In the genomic region with DNA sequence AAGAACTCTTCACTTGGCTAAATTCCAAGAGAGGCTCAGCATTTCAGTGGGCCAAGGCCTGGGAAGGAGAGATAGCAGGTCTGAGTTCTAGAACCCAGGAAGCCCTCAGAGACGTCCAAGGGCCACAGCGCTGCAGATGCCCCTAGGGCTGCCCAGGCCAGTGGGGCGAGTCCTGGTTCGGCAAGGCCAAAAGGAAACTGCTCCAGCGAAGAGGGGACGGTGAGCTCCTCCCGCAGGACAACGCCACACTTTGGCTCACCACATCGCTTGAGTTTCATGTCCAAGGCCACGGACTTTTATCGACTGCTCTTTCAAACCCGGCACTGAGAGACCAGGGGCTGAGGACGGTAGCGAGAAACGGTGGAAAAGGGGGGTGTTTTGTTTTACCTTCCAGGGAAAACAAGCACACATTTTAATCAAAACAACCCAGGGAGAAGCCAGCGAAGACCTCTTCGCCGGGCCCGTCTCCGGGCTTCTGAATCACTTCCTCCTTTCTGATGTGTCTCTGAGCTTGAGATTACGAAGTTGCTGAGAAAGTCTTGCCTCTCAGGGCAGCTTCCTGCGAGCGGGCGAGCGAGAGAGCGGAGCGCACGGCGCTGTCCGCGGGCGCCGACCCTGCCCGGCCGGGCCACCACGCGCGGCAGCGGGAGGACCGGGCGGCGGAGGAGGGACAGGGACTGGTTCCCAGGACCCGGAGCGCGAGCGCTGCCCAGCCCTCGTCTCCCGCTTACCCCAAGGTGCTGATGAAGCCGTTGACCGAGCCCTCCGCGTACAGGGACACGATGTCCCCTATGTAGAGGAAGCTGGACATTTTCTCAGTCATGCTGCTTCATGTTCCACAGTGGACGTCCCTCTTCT, we compare ENCODE assay signal across 8 cellular contexts. TPM values are rescaled to one million over a fixed set of nuclear protein-coding genes. Genes with fewer than 3 reads are reported as not detected.
A peak's percentile ranks its signal among the peaks of the same experiment; 100 is the strongest.
DNase-seq lines count a peak whose midpoint lies in the region; ATAC-seq and TF ChIP-seq lines count a peak whose summit lies in the region.

No MANE protein-coding gene starts in this region.

- H3K4me1 Mint-ChIP-seq in CD4-positive, CD25-positive, alpha-beta regulatory T cell = peaks cover 40 to 55% (median 47%) of the 10 kb centered on the region in 4 donors
- H3K4me1 Mint-ChIP-seq in activated T-cell treated with anti-CD3 and anti-CD28 coated beads, Interleukin-2, amount 50 U/mL, for 4 hours (ENCODE audit: low read depth) = peaks cover 46% of the 10 kb centered on the region
- H3K4me1 Mint-ChIP-seq in naive thymus-derived CD4-positive, alpha-beta T cell = peaks cover 30 to 60% (median 53%) of the 10 kb centered on the region in 7 donors
- peaks cover 21 to 51% of the 10 kb centered on the region in 2 donors for H3K4me1 Mint-ChIP-seq in stimulated activated naive B cell treated with anti-CD40 and anti-IgM and Interleukin-4, amounts not matched to agents 10 μg/mL and 1 μg/mL and 100 μg/mL, for 72 hours

- H3K9me3 Mint-ChIP-seq in CD4-positive, CD25-positive, alpha-beta regulatory T cell = no peaks in the 10 kb centered on the region
- no peaks in the 10 kb centered on the region for H3K9me3 Mint-ChIP-seq in activated T-cell treated with anti-CD3 and anti-CD28 coated beads, Interleukin-2, amount 50 U/mL, for 4 hours
- H3K9me3 Mint-ChIP-seq in naive thymus-derived CD4-positive, alpha-beta T cell = peaks cover 0 to 2% (median 0%) of the 10 kb centered on the region in 11 donors
- H3K9me3 Mint-ChIP-seq in stimulated activated naive B cell treated with anti-CD40 and anti-IgM and Interleukin-4, amounts not matched to agents 10 μg/mL and 1 μg/mL and 100 μg/mL, for 72 hours = no peaks in the 10 kb centered on the region

- CTCF ChIA-PET in naive thymus-derived CD4-positive, alpha-beta T cell (lab: Charles Lee) = interaction anchor here (1.0 to 3.3 kb wide), 3 partner anchors 14 to 183 kb away, joined by 3 to 17 read pairs (median 5); partner anchors contain the start of gene TM7SF3

- peaks cover 43% of the 10 kb centered on the region for H4K20me1 ChIP-seq in OCI-LY3 (ENCODE audit: insufficient read depth, low read length)

- peak overlapping the region; percentile 94 for H3K4me2 ChIP-seq in OCI-LY3 (ENCODE audit: low read length)

- peak overlapping the region; percentile 97 to 100 (median 98) for H3K4me3 Mint-ChIP-seq in CD4-positive, CD25-positive, alpha-beta regulatory T cell
- H3K4me3 Mint-ChIP-seq in activated T-cell treated with anti-CD3 and anti-CD28 coated beads, Interleukin-2, amount 50 U/mL, for 4 hours = peak overlapping the region; percentile 98
- H3K4me3 Mint-ChIP-seq in naive thymus-derived CD4-positive, alpha-beta T cell = peak overlapping the region; percentile 92 to 100 (median 98)
- peak overlapping the region; percentile 97 to 98 for H3K4me3 Mint-ChIP-seq in stimulated activated naive B cell treated with anti-CD40 and anti-IgM and Interleukin-4, amounts not matched to agents 10 μg/mL and 1 μg/mL and 100 μg/mL, for 72 hours

- POLR2A ChIA-PET in naive thymus-derived CD4-positive, alpha-beta T cell (lab: Charles Lee) = interaction anchor here (0.6 to 3.7 kb wide), 12 partner anchors 11 to 1358 kb away, joined by 3 to 27 read pairs (median 4); partner anchors contain the start of genes CCDC91, FGFR1OP2, MED21 and TM7SF3

- TF ChIP-seq POLR2A in esophagus squamous epithelium (IDR thresholded peaks at IDR 0.05) = peak in 2 of 4 donors; percentile 63 to 72

- intact Hi-C loops in esophagus squamous epithelium (cut with DNase I) = no loop called here
- intact Hi-C loops in naive thymus-derived CD4-positive, alpha-beta T cell (cut with micrococcal nuclease) = loop anchor here (1.0 to 10.0 kb wide), 13 partner anchors 21 to 1780 kb away; partner anchors contain the start of genes MRPS35 (in 2 of the 2), PPFIBP1 (in 2 of the 2), BMAL2 (in 1 of the 2) and STK38L (in 1 of the 2)

- H3K36me3 ChIP-seq in CD4-positive, CD25-positive, alpha-beta regulatory T cell (ENCODE audit: control insufficient read depth, insufficient read depth, low read length) = no peaks in the 10 kb centered on the region
- H3K36me3 ChIP-seq in OCI-LY3 (replicated peaks; ENCODE audit: low read depth, low read length) = peaks cover 17% of the 10 kb centered on the region
- H3K36me3 ChIP-seq in esophagus squamous epithelium = no peaks in the 10 kb centered on the region
- H3K36me3 ChIP-seq in naive thymus-derived CD4-positive, alpha-beta T cell (ENCODE audit: control insufficient read depth in 2 of 3, insufficient read depth in 3 of 3, low read length in 3 of 3) = peaks cover 0 to 6% (median 0%) of the 10 kb centered on the region in 3 experiments

- peak overlapping the region; percentile 98 for H3K9ac ChIP-seq in OCI-LY3 (ENCODE audit: low read length)

- no peaks in the 10 kb centered on the region for H3K9me3 ChIP-seq in CD4-positive, CD25-positive, alpha-beta regulatory T cell (ENCODE audit: control insufficient read depth in 2 of 2, low read length in 2 of 2)
- H3K9me3 ChIP-seq in OCI-LY3 (ENCODE audit: insufficient read depth, low read length) = no peaks in the 10 kb centered on the region
- H3K9me3 ChIP-seq in esophagus squamous epithelium = no peaks in the 10 kb centered on the region
- H3K9me3 ChIP-seq in naive thymus-derived CD4-positive, alpha-beta T cell (ENCODE audit: control insufficient read depth in 2 of 3, low read length in 3 of 3) = no peaks in the 10 kb centered on the region

- peak overlapping the region; percentile 92 for H3K27ac ChIP-seq in CD4-positive, CD25-positive, alpha-beta regulatory T cell (ENCODE audit: insufficient read depth, low read length, poor library complexity, severe bottlenecking)
- H3K27ac ChIP-seq in OCI-LY3 (ENCODE audit: low read length) (peak overlapping the region; percentile 90), esophagus squamous epithelium (peak overlapping the region; percentile 92 to 97 (median 94))
- H3K27ac ChIP-seq in naive thymus-derived CD4-positive, alpha-beta T cell (ENCODE audit: low read depth, low read length) = peak overlapping the region; percentile 92

- peaks cover 56% of the 10 kb centered on the region for H3K79me2 ChIP-seq in OCI-LY3 (ENCODE audit: low read length)

- peak overlapping the region; percentile 92 for H3K4me3 ChIP-seq in CD4-positive, CD25-positive, alpha-beta regulatory T cell (ENCODE audit: low read depth, low read length)
- H3K4me3 ChIP-seq in OCI-LY3 (ENCODE audit: low read length) = peak overlapping the region; percentile 91
- H3K4me3 ChIP-seq in esophagus squamous epithelium = peak overlapping the region; percentile 77 to 85 (median 81)
- H3K4me3 ChIP-seq in naive thymus-derived CD4-positive, alpha-beta T cell (ENCODE audit: low read length) = peak overlapping the region; percentile 96

- H3K27ac Mint-ChIP-seq in CD4-positive, CD25-positive, alpha-beta regulatory T cell = peak overlapping the region; percentile 97 to 100 (median 100)
- H3K27ac Mint-ChIP-seq in naive thymus-derived CD4-positive, alpha-beta T cell = peak overlapping the region; percentile 95 to 99 (median 97)
- H3K27ac Mint-ChIP-seq in stimulated activated naive B cell treated with anti-CD40 and anti-IgM and Interleukin-4, amounts not matched to agents 10 μg/mL and 1 μg/mL and 100 μg/mL, for 72 hours = peak overlapping the region; percentile 99

- peaks cover 26% of the 10 kb centered on the region for H3K4me1 ChIP-seq in CD4-positive, CD25-positive, alpha-beta regulatory T cell (ENCODE audit: control insufficient read depth, insufficient read depth, low read length, poor library complexity, severe bottlenecking)
- H3K4me1 ChIP-seq in OCI-LY3 (ENCODE audit: low read length) = peaks cover 42% of the 10 kb centered on the region
- peaks cover 10 to 46% (median 16%) of the 10 kb centered on the region in 3 donors for H3K4me1 ChIP-seq in esophagus squamous epithelium
- peaks cover 12 to 16% of the 10 kb centered on the region in 2 donors for H3K4me1 ChIP-seq in naive thymus-derived CD4-positive, alpha-beta T cell (ENCODE audit: control insufficient read depth in 2 of 2, insufficient read depth in 2 of 2, low read length in 2 of 2)

- H3K27me3 ChIP-seq in CD4-positive, CD25-positive, alpha-beta regulatory T cell (ENCODE audit: control insufficient read depth, insufficient read depth, low read length) = no peaks in the 10 kb centered on the region
- no peaks in the 10 kb centered on the region for H3K27me3 ChIP-seq in OCI-LY3 (ENCODE audit: low read depth, low read length)
- no peaks in the 10 kb centered on the region for H3K27me3 ChIP-seq in esophagus squamous epithelium
- H3K27me3 ChIP-seq in naive thymus-derived CD4-positive, alpha-beta T cell (ENCODE audit: control insufficient read depth in 2 of 2, insufficient read depth in 2 of 2, low read length in 2 of 2) = no peaks in the 10 kb centered on the region

- TF ChIP-seq CTCF in OCI-LY3 (IDR thresholded peaks at IDR 0.05; ENCODE audit: low read depth, low read length) = no peak; the same call in 1 of the 2 replicates
- no peak for TF ChIP-seq CTCF in esophagus squamous epithelium (IDR thresholded peaks at IDR 0.05)

- H3K27me3 Mint-ChIP-seq in CD4-positive, CD25-positive, alpha-beta regulatory T cell = no peaks in the 10 kb centered on the region
- no peaks in the 10 kb centered on the region for H3K27me3 Mint-ChIP-seq in activated T-cell treated with anti-CD3 and anti-CD28 coated beads, Interleukin-2, amount 50 U/mL, for 4 hours (ENCODE audit: low read depth)
- no peaks in the 10 kb centered on the region for H3K27me3 Mint-ChIP-seq in naive thymus-derived CD4-positive, alpha-beta T cell
- no peaks in the 10 kb centered on the region for H3K27me3 Mint-ChIP-seq in stimulated activated naive B cell treated with anti-CD40 and anti-IgM and Interleukin-4, amounts not matched to agents 10 μg/mL and 1 μg/mL and 100 μg/mL, for 72 hours

- 1% methylated on average over 25 to 44 of the region's 54 CpGs for WGBS in esophagus squamous epithelium, 2 donors

- H3K36me3 Mint-ChIP-seq in CD4-positive, CD25-positive, alpha-beta regulatory T cell = no peaks in the 10 kb centered on the region
- H3K36me3 Mint-ChIP-seq in activated T-cell treated with anti-CD3 and anti-CD28 coated beads, Interleukin-2, amount 50 U/mL, for 4 hours (ENCODE audit: insufficient read depth) = no peaks in the 10 kb centered on the region
- H3K36me3 Mint-ChIP-seq in naive thymus-derived CD4-positive, alpha-beta T cell = peaks cover 0 to 6% (median 0%) of the 10 kb centered on the region in 5 donors
- H3K36me3 Mint-ChIP-seq in stimulated activated naive B cell treated with anti-CD40 and anti-IgM and Interleukin-4, amounts not matched to agents 10 μg/mL and 1 μg/mL and 100 μg/mL, for 72 hours = peaks cover 9 to 12% of the 10 kb centered on the region in 2 donors

- peak overlapping the region; percentile 47; the same call in 1 of the 2 replicates for H2AFZ ChIP-seq in OCI-LY3 (ENCODE audit: low read depth, low read length)

- peak; percentile 57 to 67 for ATAC-seq in CD4-positive, CD25-positive, alpha-beta regulatory T cell (ENCODE audit: low read depth in 2 of 2)
- ATAC-seq in GM19324 (IDR thresholded peaks at IDR 0.05; ENCODE audit: low FRiP score, unreplicated experiment) (peak; percentile 38), HG03442 (IDR thresholded peaks at IDR 0.05; ENCODE audit: unreplicated experiment) (peak; percentile 40)
- ATAC-seq in activated T-cell treated with anti-CD3 and anti-CD28 coated beads, Interleukin-2, amount 50 U/mL, for 4 hours = peak; percentile 68 to 70
- peak; percentile 61 for ATAC-seq in naive thymus-derived CD4-positive, alpha-beta T cell
- peak; percentile 76 for ATAC-seq in stimulated activated naive B cell treated with anti-CD40 and anti-IgM and Interleukin-4, amounts not matched to agents 10 μg/mL and 1 μg/mL and 100 μg/mL, for 72 hours (replicated peaks)

- DNase-seq in CD4-positive, CD25-positive, alpha-beta regulatory T cell = peak; percentile 46 to 83 (median 76)
- peak; percentile 52 for DNase-seq in activated T-cell treated with anti-CD3 and anti-CD28 coated beads, Interleukin-2, amount 50 U/mL, for 4 hours
- no peak for DNase-seq in esophagus squamous epithelium (lab: John Stamatoyannopoulos, UW)
- DNase-seq in naive thymus-derived CD4-positive, alpha-beta T cell = peak; percentile 44 to 74 (median 71)
- DNase-seq in stimulated activated naive B cell treated with anti-CD40 and anti-IgM and Interleukin-4, amounts not matched to agents 10 μg/mL and 1 μg/mL and 100 μg/mL, for 72 hours = peak; percentile 75

RNA-seq across cellular contexts. Expression of gene ITPR2, which starts 0.8 kb away (rescaled TPM):
- 54.1 TPM for total RNA-seq in CD4-positive, CD25-positive, alpha-beta regulatory T cell
- 10 to 100 TPM in 3 of 4 donors, 1 to 10 TPM in 1; 9.9 to 15.8 (median 11.3) TPM for polyA plus RNA-seq in CD4-positive, CD25-positive, alpha-beta regulatory T cell
- 10 to 100 TPM; 18.2 to 26.7 (median 21.0) TPM for total RNA-seq in activated T-cell treated with anti-CD3 and anti-CD28 coated beads, Interleukin-2, amount 50 U/mL, for 4 hours
- total RNA-seq in esophagus squamous epithelium = 10 to 100 TPM; 30.7 to 49.3 (median 37.6) TPM
- 10 to 100 TPM; 44.9 to 71.5 (median 59.2) TPM for total RNA-seq in naive thymus-derived CD4-positive, alpha-beta T cell
- polyA plus RNA-seq in naive thymus-derived CD4-positive, alpha-beta T cell = 10 to 100 TPM; 11.3 to 15.5 TPM
